In genomic region chr1:109695138-109695537, GRCh38 we compare ENCODE assay signal across 6 cellular contexts. TPM values are rescaled to one million over a fixed set of nuclear protein-coding genes. Genes with fewer than 3 reads are reported as not detected.
"Had no signal": no experiment of that assay in that cellular context is flagged by ENCODE, and none has a peak within 500 bp of the region (broad histone marks: within the 10 kb centered on the region; RNA-seq: fewer than 3 reads in every experiment).

No MANE protein-coding gene starts in this region.

RNA-seq across cellular contexts. Expression of gene GSTM1, which starts 7.5 kb away (rescaled TPM):
- total RNA-seq: temporal lobe, testis, thoracic aorta, upper lobe of right lung, ureter, urinary bladder had no signal
